Comparison of ENCODE assay signal across 11 cellular contexts in genomic region chr12:104570174-104570907, GRCh38.
DNase-seq lines count a peak whose midpoint lies in the region; ATAC-seq, FAIRE-seq and TF ChIP-seq lines count a peak whose summit lies in the region.
"Had no signal": no experiment of that assay in that cellular context is flagged by ENCODE, and none has a peak within 500 bp of the region (broad histone marks: within the 10 kb centered on the region; RNA-seq: fewer than 3 reads in every experiment).

No MANE protein-coding gene starts in this region.

- peaks cover 51% of the 10 kb centered on the region for H3K4me1 ChIP-seq in CD4-positive, CD25-positive, alpha-beta regulatory T cell (ENCODE audit: control insufficient read depth, insufficient read depth, low read length, poor library complexity, severe bottlenecking)

- TF ChIP-seq POLR2A in H54 (IDR thresholded peaks at IDR 0.05; ENCODE audit: low read depth, low read length): no peak

- peaks cover 0 to 3% (median 0%) of the 10 kb centered on the region in 7 donors for H3K9me3 Mint-ChIP-seq in CD4-positive, CD25-positive, alpha-beta regulatory T cell
- peaks cover 2% of the 10 kb centered on the region for H3K9me3 Mint-ChIP-seq in activated naive CD8-positive, alpha-beta T cell treated with anti-CD3 and anti-CD28 coated beads, Interleukin-2, amount 10 ng/mL, durations not matched to agents 7 days and 5 days

- peak overlapping the region; percentile 79 for H3K4me3 ChIP-seq in CD4-positive, CD25-positive, alpha-beta regulatory T cell (ENCODE audit: low read depth, low read length)

- H3K36me3 Mint-ChIP-seq in CD4-positive, CD25-positive, alpha-beta regulatory T cell: peaks cover 9% of the 10 kb centered on the region
- peaks cover 49% of the 10 kb centered on the region for H3K36me3 Mint-ChIP-seq in activated naive CD8-positive, alpha-beta T cell treated with anti-CD3 and anti-CD28 coated beads, Interleukin-2, amount 10 ng/mL, durations not matched to agents 7 days and 5 days

- peaks cover 2% of the 10 kb centered on the region for H3K36me3 ChIP-seq in CD4-positive, CD25-positive, alpha-beta regulatory T cell (ENCODE audit: control insufficient read depth, insufficient read depth, low read length)

- H3K9me3 ChIP-seq in CD4-positive, CD25-positive, alpha-beta regulatory T cell (ENCODE audit: control insufficient read depth in 2 of 2, low read length in 2 of 2): no peaks in the 10 kb centered on the region

- H3K4me1 Mint-ChIP-seq in CD4-positive, CD25-positive, alpha-beta regulatory T cell: peaks cover 40 to 78% (median 67%) of the 10 kb centered on the region in 4 donors
- H3K4me1 Mint-ChIP-seq in activated naive CD8-positive, alpha-beta T cell treated with anti-CD3 and anti-CD28 coated beads, Interleukin-2, amount 10 ng/mL, durations not matched to agents 7 days and 5 days: peaks cover 62% of the 10 kb centered on the region

- FAIRE-seq in GM19239 (lab: Jason Lieb, UNC) (peak; percentile 80), H54 (lab: Jason Lieb, UNC) (no peak)
- FAIRE-seq: D721Med, keratinocyte had no signal

- peak overlapping the region; percentile 70 to 89 (median 77) for H3K4me3 Mint-ChIP-seq in CD4-positive, CD25-positive, alpha-beta regulatory T cell
- H3K4me3 Mint-ChIP-seq in activated naive CD8-positive, alpha-beta T cell treated with anti-CD3 and anti-CD28 coated beads, Interleukin-2, amount 10 ng/mL, durations not matched to agents 7 days and 5 days: peak overlapping the region; percentile 82

- no peaks in the 10 kb centered on the region for H3K27me3 Mint-ChIP-seq in CD4-positive, CD25-positive, alpha-beta regulatory T cell
- H3K27me3 Mint-ChIP-seq in activated naive CD8-positive, alpha-beta T cell treated with anti-CD3 and anti-CD28 coated beads, Interleukin-2, amount 10 ng/mL, durations not matched to agents 7 days and 5 days: no peaks in the 10 kb centered on the region

- no peak for ATAC-seq in CD4-positive, CD25-positive, alpha-beta regulatory T cell (ENCODE audit: low read depth in 2 of 2)
- ATAC-seq in HG03097 (IDR thresholded peaks at IDR 0.05; ENCODE audit: low FRiP score, unreplicated experiment): peak; percentile 12
- no peak for ATAC-seq in activated naive CD8-positive, alpha-beta T cell treated with anti-CD3 and anti-CD28 coated beads, Interleukin-2, amount 10 ng/mL, durations not matched to agents 7 days and 5 days (ENCODE audit: low read depth)
- ATAC-seq in HG03457 (IDR thresholded peaks at IDR 0.05; ENCODE audit: unreplicated experiment): no peak

- no peaks in the 10 kb centered on the region for H3K27me3 ChIP-seq in CD4-positive, CD25-positive, alpha-beta regulatory T cell (ENCODE audit: control insufficient read depth, insufficient read depth, low read length)

- H3K27ac ChIP-seq in CD4-positive, CD25-positive, alpha-beta regulatory T cell (ENCODE audit: insufficient read depth, low read length, poor library complexity, severe bottlenecking): peak overlapping the region; percentile 78

- POLR2A ChIA-PET in activated naive CD8-positive, alpha-beta T cell treated with anti-CD3 and anti-CD28 coated beads, Interleukin-2, amount 10 ng/mL, durations not matched to agents 7 days and 5 days (lab: Charles Lee): interaction anchor here (0.5 to 2.2 kb wide), 9 partner anchors 8 to 188 kb away, joined by 3 to 25 read pairs (median 4); partner anchors contain the start of gene CHST11

- peak overlapping the region; percentile 79 to 83 (median 80) for H3K27ac Mint-ChIP-seq in CD4-positive, CD25-positive, alpha-beta regulatory T cell
- H3K27ac Mint-ChIP-seq in activated naive CD8-positive, alpha-beta T cell treated with anti-CD3 and anti-CD28 coated beads, Interleukin-2, amount 10 ng/mL, durations not matched to agents 7 days and 5 days: peak overlapping the region; percentile 95

- no peak for DNase-seq in CD4-positive, CD25-positive, alpha-beta regulatory T cell
- DNase-seq in GM19239 (ENCODE audit: insufficient read length, low spot score) (no peak), cerebellar cortex (ENCODE audit: low spot score) (no peak), H54 (ENCODE audit: insufficient read length, low spot score) (no peak), mucosa of gallbladder (ENCODE audit: low spot score) (no peak)
- DNase-seq in activated naive CD8-positive, alpha-beta T cell treated with anti-CD3 and anti-CD28 coated beads, Interleukin-2, amount 10 ng/mL, durations not matched to agents 7 days and 5 days: no peak
- DNase-seq: NCI-H774 had no signal
